In the genomic region with DNA sequence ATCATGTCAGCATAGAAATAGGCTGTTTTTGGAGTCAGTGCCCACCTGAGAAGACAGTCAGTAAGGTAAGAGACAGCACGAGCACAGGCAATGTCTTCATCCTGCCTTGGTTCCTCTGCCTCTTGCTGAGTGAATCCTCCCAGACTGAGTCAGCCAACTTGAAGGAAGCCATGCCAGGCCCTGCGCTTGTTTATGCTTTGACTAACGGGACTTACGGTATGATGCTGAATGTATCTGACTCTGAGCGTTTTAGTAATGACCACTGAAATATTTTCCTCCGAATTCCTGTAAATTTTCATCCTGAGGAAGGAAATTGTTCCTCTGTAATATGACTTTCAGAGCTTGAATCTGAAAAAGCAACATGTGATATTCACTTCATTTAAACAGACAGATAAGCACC, we compare ENCODE assay signal across 26 cellular contexts. TPM values are rescaled to one million over a fixed set of nuclear protein-coding genes. Genes with fewer than 3 reads are reported as not detected.
A peak's percentile ranks its signal among the peaks of the same experiment; 100 is the strongest.
DNase-seq lines count a peak whose midpoint lies in the region; ATAC-seq, FAIRE-seq and TF ChIP-seq lines count a peak whose summit lies in the region.
"Had no signal": no experiment of that assay in that cellular context is flagged by ENCODE, and none has a peak within 500 bp of the region (broad histone marks: within the 10 kb centered on the region; RNA-seq: fewer than 3 reads in every experiment).

No MANE protein-coding gene starts in this region.

- H3K27me3 Mint-ChIP-seq in Calu3 (ENCODE audit: unreplicated experiment) = no peaks in the 10 kb centered on the region

- H3K27me3 ChIP-seq in endothelial cell of umbilical vein (ENCODE audit: control insufficient read depth in 2 of 2, insufficient read depth in 2 of 2, low read length in 2 of 2) = no peaks in the 10 kb centered on the region
- H3K27me3 ChIP-seq: BLaER1 treated with 17β-estradiol and CSF1 and Interleukin-3, amounts not matched to agents 10 nM and 100 nM; upper lobe of right lung had no signal

- H3K9ac ChIP-seq in SK-N-MC (ENCODE audit: insufficient read length) (peak overlapping the region; percentile 11), endothelial cell of umbilical vein (replicated peaks; ENCODE audit: extremely low read depth, insufficient read depth, low read length) (no peak overlapping the region)
- H3K9ac ChIP-seq: BLaER1 treated with 17β-estradiol and CSF1 and Interleukin-3, amounts not matched to agents 10 nM and 100 nM had no signal

- peak; percentile 59 for FAIRE-seq in endothelial cell of umbilical vein (lab: Jason Lieb, UNC)
- FAIRE-seq: small intestine had no signal

- no peaks in the 10 kb centered on the region for H3K36me3 Mint-ChIP-seq in Calu3 (ENCODE audit: insufficient read depth, unreplicated experiment)

- no peak overlapping the region for H3K4me3 ChIP-seq in SK-N-MC
- H3K4me3 ChIP-seq in endothelial cell of umbilical vein (replicated peaks in 1 of 3; ENCODE audit: insufficient read depth in 1 of 3, low read depth in 1 of 3, low read length in 3 of 3) = no peak overlapping the region
- H3K4me3 ChIP-seq: BLaER1 treated with 17β-estradiol and CSF1 and Interleukin-3, amounts not matched to agents 10 nM and 100 nM; gastrocnemius medialis; prostate gland; upper lobe of right lung had no signal

- BruUV-seq in endothelial cell of umbilical vein (replicated peaks; lab: Mats Ljungman, UMichigan) = no TSS peak
- no TSS peak for BruUV-seq in Calu3 (replicated peaks; lab: Mats Ljungman, UMichigan)

- TF ChIP-seq CTCF in endothelial cell of umbilical vein (IDR thresholded peaks at IDR 0.05; ENCODE audit: extremely low read depth in 1 of 2, insufficient read depth in 1 of 2, low read depth in 1 of 2, low read length in 2 of 2) (no peak), omental fat pad (IDR thresholded peaks at IDR 0.05) (no peak), Calu3 (IDR thresholded peaks at IDR 0.05; ENCODE audit: unreplicated experiment) (no peak)

- H3K9me3 ChIP-seq in SK-N-MC (ENCODE audit: low read depth, low read length) (no peaks in the 10 kb centered on the region), endothelial cell of umbilical vein (replicated peaks; ENCODE audit: control insufficient read depth, insufficient read depth, low read length) (no peaks in the 10 kb centered on the region)
- H3K9me3 ChIP-seq: BLaER1 treated with 17β-estradiol and CSF1 and Interleukin-3, amounts not matched to agents 10 nM and 100 nM; gastrocnemius medialis; prostate gland; upper lobe of right lung had no signal

- POLR2A ChIA-PET in endothelial cell of umbilical vein (lab: Charles Lee) = interaction anchor here (1.2 kb wide), 1 partner anchor 98 kb away, joined by 3 read pairs; a partner anchor contains a TSS

- no peak for TF ChIP-seq POLR2A in endothelial cell of umbilical vein (IDR thresholded peaks at IDR 0.05; ENCODE audit: low read depth, low read length)

- H3K36me3 ChIP-seq in SK-N-MC (ENCODE audit: insufficient read depth, low read length) = no peaks in the 10 kb centered on the region
- H3K36me3 ChIP-seq in endothelial cell of umbilical vein (ENCODE audit: control insufficient read depth in 2 of 2, extremely low read depth in 1 of 2, insufficient read depth in 2 of 2, low read length in 2 of 2) = no peaks in the 10 kb centered on the region
- H3K36me3 ChIP-seq: gastrocnemius medialis, prostate gland, upper lobe of right lung had no signal

- H2AFZ ChIP-seq in endothelial cell of umbilical vein (ENCODE audit: low read depth, low read length) = peak overlapping the region; percentile 29

- peak; percentile 56 for ATAC-seq in omental fat pad (ENCODE audit: low FRiP score)
- no peak for ATAC-seq in HG02571 (IDR thresholded peaks at IDR 0.05; ENCODE audit: unreplicated experiment)
- no peak for ATAC-seq in GM19463 (IDR thresholded peaks at IDR 0.05; ENCODE audit: unreplicated experiment)
- ATAC-seq: gastrocnemius medialis, left colon, Right ventricle myocardium inferior, upper lobe of right lung had no signal

- CTCF ChIA-PET in endothelial cell of umbilical vein (lab: Charles Lee) = interaction anchor here (0.8 to 1.7 kb wide), 7 partner anchors 9 to 316 kb away, joined by 3 to 7 read pairs (median 4); no protein-coding TSS in a partner anchor
- CTCF ChIA-PET in Calu3 (lab: Charles Lee) = no interaction called here

- intact Hi-C loops in endothelial cell of umbilical vein (cut with micrococcal nuclease) (no loop called here), Calu3 (cut with micrococcal nuclease; ENCODE audit: unreplicated experiment) (no loop called here)

- H3K4me1 ChIP-seq in endothelial cell of umbilical vein (ENCODE audit: control insufficient read depth, extremely low read depth, insufficient read depth, low read length) = peaks cover 9% of the 10 kb centered on the region
- H3K4me1 ChIP-seq: gastrocnemius medialis, prostate gland had no signal

- no peaks in the 10 kb centered on the region for H3K9me1 ChIP-seq in endothelial cell of umbilical vein (replicated peaks; ENCODE audit: control insufficient read depth, extremely low read depth, insufficient read depth, low read length)

- H3K4me1 Mint-ChIP-seq in Calu3 (ENCODE audit: low read depth, unreplicated experiment) = peaks cover 12% of the 10 kb centered on the region
- H3K4me1 Mint-ChIP-seq: endodermal cell had no signal

- peak; percentile 80 for DNase-seq in EL
- no peak for DNase-seq in SK-N-MC (ENCODE audit: low read depth, low spot score)
- peak; percentile 51 for DNase-seq in endothelial cell of umbilical vein (ENCODE audit: low read depth, low spot score)
- no peak for DNase-seq in omental fat pad (ENCODE audit: low spot score)
- DNase-seq in cerebellar nuclear complex (lab: John Stamatoyannopoulos, UW) = no peak
- no peak for DNase-seq in Calu3
- DNase-seq: activated CD4-positive, alpha-beta T cell treated with anti-CD3 and anti-CD28 coated beads, Interleukin-2, amount 50 U/mL, for 1 hour; activated CD8-positive, alpha-beta memory T cell treated with anti-CD3 and anti-CD28 coated beads, Interleukin-2, amount 50 U/mL, for 48 hours; activated gamma-delta T cell treated with Interleukin-2 at 50 U/mL for 16 hours; endodermal cell; gastrocnemius medialis; GDM1; Karpas-422; left colon; midbrain; NCI-H1105 treated with DMSO at 0.1 percent for 48 hours; NCI-H526 treated with DMSO at 0.1 percent for 48 hours; small intestine; stimulated activated CD4-positive, alpha-beta T cell treated with anti-CD3 and anti-CD28 coated beads, Interleukin-4, amount 100 ng/mL, for 4 hours; upper lobe of right lung had no signal

- H3K27ac ChIP-seq in SK-N-MC (no peak overlapping the region), endothelial cell of umbilical vein (ENCODE audit: insufficient read depth, low read depth, low read length) (no peak overlapping the region)
- H3K27ac ChIP-seq: BLaER1 treated with 17β-estradiol and CSF1 and Interleukin-3, amounts not matched to agents 10 nM and 100 nM; gastrocnemius medialis; prostate gland; upper lobe of right lung had no signal

- peak overlapping the region; percentile 17 for H3K4me2 ChIP-seq in endothelial cell of umbilical vein (ENCODE audit: insufficient read depth, low read length)
- H3K4me2 ChIP-seq: BLaER1 treated with 17β-estradiol and CSF1 and Interleukin-3, amounts not matched to agents 10 nM and 100 nM had no signal

- no peaks in the 10 kb centered on the region for H3K79me2 ChIP-seq in endothelial cell of umbilical vein (ENCODE audit: control insufficient read depth, insufficient read depth, low read length)

- no peak overlapping the region for H3K4me3 Mint-ChIP-seq in Calu3 (ENCODE audit: low read depth, unreplicated experiment)
- H3K4me3 Mint-ChIP-seq: endodermal cell, nephron had no signal

- H3K27ac Mint-ChIP-seq in Calu3 (ENCODE audit: unreplicated experiment) = no peak overlapping the region
- H3K27ac Mint-ChIP-seq: endodermal cell, nephron had no signal

- no peaks in the 10 kb centered on the region for H3K9me3 Mint-ChIP-seq in Calu3 (ENCODE audit: low read depth, unreplicated experiment)
- H3K9me3 Mint-ChIP-seq: endodermal cell, nephron had no signal

- dilution Hi-C loops in endothelial cell of umbilical vein (cut with MboI; ENCODE audit: extremely low pct_ligation_motif_present, low sequenced_read_pairs) = no loop called here

- H4K20me1 ChIP-seq in endothelial cell of umbilical vein (replicated peaks; ENCODE audit: control insufficient read depth, extremely low read depth, insufficient read depth, low read length) = no peaks in the 10 kb centered on the region
- H4K20me1 ChIP-seq: BLaER1 treated with 17β-estradiol and CSF1 and Interleukin-3, amounts not matched to agents 10 nM and 100 nM had no signal

TF ChIP-seq in endothelial cell of umbilical vein, 7 proteins besides CTCF, POLR2A, EP300 and RAD21 (continues in another document):
- TF ChIP-seq FOS (IDR thresholded peaks at IDR 0.05; ENCODE audit: borderline replicate concordance, insufficient read depth, low read length) (no peak), JUN (IDR thresholded peaks at IDR 0.05; ENCODE audit: borderline replicate concordance, insufficient read depth, insufficient read length, low read depth) (no peak)
- TF ChIP-seq, protein P1, sequence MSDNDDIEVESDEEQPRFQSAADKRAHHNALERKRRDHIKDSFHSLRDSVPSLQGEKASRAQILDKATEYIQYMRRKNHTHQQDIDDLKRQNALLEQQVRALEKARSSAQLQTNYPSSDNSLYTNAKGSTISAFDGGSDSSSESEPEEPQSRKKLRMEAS (IDR thresholded peaks at IDR 0.05; ENCODE audit: insufficient read depth, insufficient read length) = no peak

RNA-seq across cellular contexts. Expression of a gene that starts 18.0 kb away (rescaled TPM):
- total RNA-seq in endothelial cell of umbilical vein (5.6 and 5.8 TPM in 2 replicates), omental fat pad (1 to 10 TPM in 2 of 4 donors, under 1 TPM in 2; 0.44 to 5.4 (median 1.3) TPM), Calu3 (2022) (4.6 and 5.9 TPM in 2 replicates)
- polyA plus RNA-seq in endothelial cell of umbilical vein = 1.9 and 2.4 TPM in 2 replicates
- 0.71 and 0.86 TPM in 2 replicates for polyA plus RNA-seq in endothelial cell of umbilical vein (2011; cell fraction: cytosol; rRNA removed)
- polyA plus RNA-seq in endothelial cell of umbilical vein (2011; cell fraction: nucleus; rRNA removed) = 7.7 and 9.4 TPM in 2 replicates
- 1.3 and 2.1 TPM in 2 replicates for polyA plus RNA-seq in endothelial cell of umbilical vein (2012)
- polyA minus RNA-seq in endothelial cell of umbilical vein = 1.0 and 1.4 TPM in 2 replicates
- 1.1 TPM for polyA minus RNA-seq in endothelial cell of umbilical vein (2011; cell fraction: cytosol; rRNA and poly(A)+ RNA removed)
- polyA minus RNA-seq in endothelial cell of umbilical vein (2011; cell fraction: nucleus; rRNA and poly(A)+ RNA removed) = 1.8 and 2.4 TPM in 2 replicates

RNA-seq across cellular contexts. Expression of a gene that starts 18.2 kb away (rescaled TPM):
- total RNA-seq in endothelial cell of umbilical vein (20.3 and 22.9 TPM in 2 replicates), omental fat pad (10 to 100 TPM in 1 of 4 donors, 1 to 10 TPM in 3; 5.9 to 19.4 (median 6.8) TPM), Calu3 (2022) (10.0 and 12.5 TPM in 2 replicates)
- polyA plus RNA-seq in endothelial cell of umbilical vein = 4.9 and 6.4 TPM in 2 replicates
- polyA plus RNA-seq in endothelial cell of umbilical vein (2011; cell fraction: cytosol; rRNA removed) = 2.0 and 2.8 TPM in 2 replicates
- 36.7 and 44.1 TPM in 2 replicates for polyA plus RNA-seq in endothelial cell of umbilical vein (2011; cell fraction: nucleus; rRNA removed)
- 5.0 and 7.9 TPM in 2 replicates for polyA plus RNA-seq in endothelial cell of umbilical vein (2012)
- polyA minus RNA-seq in endothelial cell of umbilical vein = 11.6 and 14.3 TPM in 2 replicates
- polyA minus RNA-seq in endothelial cell of umbilical vein (2011; cell fraction: cytosol; rRNA and poly(A)+ RNA removed) = 1.9 TPM
- 34.8 and 40.2 TPM in 2 replicates for polyA minus RNA-seq in endothelial cell of umbilical vein (2011; cell fraction: nucleus; rRNA and poly(A)+ RNA removed)

Comparison
In these comparisons a context has a peak if more than half of its experiments do, and no peak if none do; other contexts are left out.
1. DNase-seq: peak in EL (single experiment) and endothelial cell of umbilical vein (single experiment); none in SK-N-MC (single experiment), omental fat pad (single experiment), cerebellar nuclear complex (0 of 2) and Calu3 (single experiment).